In genomic region chr7:28853834-28854749, GRCh38 we compare ENCODE assay signal across 8 cellular contexts.
A peak's percentile ranks its signal among the peaks of the same experiment; 100 is the strongest.
DNase-seq lines count a peak whose midpoint lies in the region; ATAC-seq and TF ChIP-seq lines count a peak whose summit lies in the region.

No MANE protein-coding gene starts in this region.

- H3K27me3 ChIP-seq in dorsolateral prefrontal cortex: peaks cover 0 to 12% (median 0%) of the 10 kb centered on the region in 45 donors
- peaks cover 17% of the 10 kb centered on the region for H3K27me3 ChIP-seq in lower lobe of right lung (ENCODE audit: low read depth)

- peaks cover 7% of the 10 kb centered on the region for H3K4me1 ChIP-seq in lower lobe of right lung

- H3K27ac ChIP-seq in dorsolateral prefrontal cortex: peak overlapping the region in 26 of 59 donors; percentile 6 to 80 (median 46)
- no peak overlapping the region for H3K27ac ChIP-seq in lower lobe of right lung

- TF ChIP-seq CTCF in AG09309 (IDR thresholded peaks at IDR 0.05; ENCODE audit: control insufficient read depth, insufficient read depth, low read depth, low read length, missing control alignments): peak; percentile 81
- peak; percentile 74 to 98 (median 94) for TF ChIP-seq CTCF in dorsolateral prefrontal cortex (IDR thresholded peaks at IDR 0.05 in 54 of 56, conservative IDR thresholded peaks at IDR 0.05 in 2 of 56; ENCODE audit: low read depth in 1 of 56, partially characterized antibody in 56 of 56)
- peak; percentile 93 for TF ChIP-seq CTCF in lower lobe of right lung (IDR thresholded peaks at IDR 0.05)

- no peak overlapping the region for H3K27ac Mint-ChIP-seq in activated CD4-positive, alpha-beta T cell treated with anti-CD3 and anti-CD28 coated beads, Interleukin-2, amount 10 ng/mL, durations not matched to agents 24 days and 14 days

- peaks cover 41% of the 10 kb centered on the region for H3K27me3 Mint-ChIP-seq in activated CD4-positive, alpha-beta T cell treated with anti-CD3 and anti-CD28 coated beads, Interleukin-2, amount 10 ng/mL, durations not matched to agents 24 days and 14 days

- peaks cover 9% of the 10 kb centered on the region for H3K4me1 Mint-ChIP-seq in activated CD4-positive, alpha-beta T cell treated with anti-CD3 and anti-CD28 coated beads, Interleukin-2, amount 10 ng/mL, durations not matched to agents 24 days and 14 days

- H3K4me3 ChIP-seq in AG09309 (ENCODE audit: control insufficient read depth, low read depth, low read length) (peak overlapping the region; percentile 24), dorsolateral prefrontal cortex (peak overlapping the region; percentile 31 to 91 (median 71)), lower lobe of right lung (peak overlapping the region; percentile 63)

- intact Hi-C loops in activated CD4-positive, alpha-beta T cell treated with anti-CD3 and anti-CD28 coated beads, Interleukin-2, amount 10 ng/mL, durations not matched to agents 24 days and 14 days (cut with micrococcal nuclease): loop anchor here (1.0 to 5.0 kb wide), 2 partner anchors 465 to 557 kb away; no protein-coding TSS in a partner anchor
- intact Hi-C loops in dorsolateral prefrontal cortex (cut with DNase I): loop anchor here (1.0 to 10.0 kb wide), 9 partner anchors 97 to 549 kb away; no protein-coding TSS in a partner anchor
- intact Hi-C loops in lower lobe of right lung (cut with DNase I): loop anchor here (5.0 kb wide), 1 partner anchor 462 kb away; no protein-coding TSS in a partner anchor

- no peaks in the 10 kb centered on the region for H3K9me3 Mint-ChIP-seq in activated CD4-positive, alpha-beta T cell treated with anti-CD3 and anti-CD28 coated beads, Interleukin-2, amount 10 ng/mL, durations not matched to agents 24 days and 14 days

- H3K4me3 Mint-ChIP-seq in activated CD4-positive, alpha-beta T cell treated with anti-CD3 and anti-CD28 coated beads, Interleukin-2, amount 10 ng/mL, durations not matched to agents 24 days and 14 days: peak overlapping the region; percentile 72

- ATAC-seq in GM18873 (IDR thresholded peaks at IDR 0.05; ENCODE audit: low FRiP score, unreplicated experiment) (peak; percentile 86), HG03139 (IDR thresholded peaks at IDR 0.05; ENCODE audit: unreplicated experiment) (peak; percentile 96), lower lobe of right lung (peak; percentile 97 to 99)

- H3K9me3 ChIP-seq in lower lobe of right lung: no peaks in the 10 kb centered on the region

- H3K36me3 ChIP-seq in lower lobe of right lung: no peaks in the 10 kb centered on the region

- no peaks in the 10 kb centered on the region for H3K36me3 Mint-ChIP-seq in activated CD4-positive, alpha-beta T cell treated with anti-CD3 and anti-CD28 coated beads, Interleukin-2, amount 10 ng/mL, durations not matched to agents 24 days and 14 days (ENCODE audit: low read depth)

- no peak for DNase-seq in AG09309 (ENCODE audit: low read depth)
- peak; percentile 85 for DNase-seq in NCI-H345 (lab: John Stamatoyannopoulos, UW)
- peak; percentile 91 for DNase-seq in activated CD4-positive, alpha-beta T cell treated with anti-CD3 and anti-CD28 coated beads, Interleukin-2, amount 10 ng/mL, durations not matched to agents 24 days and 14 days
- DNase-seq in dorsolateral prefrontal cortex: peak; percentile 78 to 93 (median 84)
- DNase-seq in lower lobe of right lung: peak; percentile 88
- DNase-seq in stimulated activated CD4-positive, alpha-beta T cell treated with anti-CD3 and anti-CD28 coated beads, Interleukin-4, amount 100 ng/mL, for 48 hours (ENCODE audit: low read depth in 2 of 2): peak; percentile 58 to 65
